Comparison of ENCODE assay signal across 1 cellular context in genomic region chr22:31347251-31348008, GRCh38.
A peak's percentile ranks its signal among the peaks of the same experiment; 100 is the strongest.
TF ChIP-seq lines count a peak whose summit lies in the region.

No MANE protein-coding gene starts in this region.

TF ChIP-seq in GM12878, 131 proteins besides CTCF, POLR2A, EP300 and RAD21 (continued from another document and continues in another):
- TF ChIP-seq CEBPZ (IDR thresholded peaks at IDR 0.05; ENCODE audit: low read depth, low read length) (no peak), NRF1 (conservative IDR thresholded peaks at IDR 0.05; ENCODE audit: low read depth, low read length) (no peak), CBFB (IDR thresholded peaks at IDR 0.05; ENCODE audit: low read depth) (no peak), SMAD1 (IDR thresholded peaks at IDR 0.05; ENCODE audit: low read depth, partially characterized antibody) (no peak), NFYA (IDR thresholded peaks at IDR 0.05; ENCODE audit: borderline replicate concordance, low read depth, low read length) (no peak), RBBP5 (conservative IDR thresholded peaks at IDR 0.05) (no peak), ELK1 (IDR thresholded peaks at IDR 0.05; ENCODE audit: low read depth, low read length) (no peak), MLLT1 (IDR thresholded peaks at IDR 0.05) (no peak), FOXK2 (IDR thresholded peaks at IDR 0.05) (no peak), BACH1 (IDR thresholded peaks at IDR 0.05; ENCODE audit: borderline replicate concordance) (no peak), GATAD2B (conservative IDR thresholded peaks at IDR 0.05; ENCODE audit: low read depth) (0 out of 2 replicates have a peak, but pooled peaks have one; percentile 70), CREB1 (IDR thresholded peaks at IDR 0.05; ENCODE audit: low read depth) (no peak; the same call in 1 of the 2 replicates), EED (IDR thresholded peaks at IDR 0.05; ENCODE audit: low read depth) (no peak; the same call in 1 of the 2 replicates), PAX5 (IDR thresholded peaks at IDR 0.05; ENCODE audit: borderline replicate concordance, low read depth, low read length) (peak; percentile 78; the same call in 1 of the 2 replicates), ZBTB11 (CRISPR knock-in tag; IDR thresholded peaks at IDR 0.05) (no peak), MEF2B (IDR thresholded peaks at IDR 0.05; ENCODE audit: partially characterized antibody, poor library complexity, severe bottlenecking) (no peak), PRDM15 (CRISPR knock-in tag; IDR thresholded peaks at IDR 0.05) (no peak), MAX (IDR thresholded peaks at IDR 0.05; ENCODE audit: low read depth, low read length) (0 out of 2 replicates have a peak, but pooled peaks have one; percentile 36), KDM1A (IDR thresholded peaks at IDR 0.05; ENCODE audit: borderline replicate concordance) (no peak), GABPA (IDR thresholded peaks at IDR 0.05; ENCODE audit: low read depth) (no peak), RCOR1 (conservative IDR thresholded peaks at IDR 0.05; ENCODE audit: low read depth, low read length) (0 out of 2 replicates have a peak, but pooled peaks have one; percentile 21), CHD2 (IDR thresholded peaks at IDR 0.05; ENCODE audit: borderline replicate concordance, low read depth, low read length) (peak; percentile 27; the same call in 1 of the 2 replicates), SIN3A (IDR thresholded peaks at IDR 0.05; ENCODE audit: low read depth, low read length) (no peak), STAT3 (IDR thresholded peaks at IDR 0.05; ENCODE audit: low read depth, low read length) (no peak), ZNF622 (IDR thresholded peaks at IDR 0.05) (no peak), IRF3 (IDR thresholded peaks at IDR 0.05) (no peak), NFIC (IDR thresholded peaks at IDR 0.05; ENCODE audit: low read depth, low read length) (no peak), ZBTB33 (IDR thresholded peaks at IDR 0.05) (no peak), POLR2AphosphoS2 (IDR thresholded peaks at IDR 0.05; ENCODE audit: low read depth, low read length) (no peak), PKNOX1 (IDR thresholded peaks at IDR 0.05) (no peak), TCF3 (IDR thresholded peaks at IDR 0.05; ENCODE audit: borderline replicate concordance, insufficient read depth, low read depth, low read length) (no peak), ZNF384 (IDR thresholded peaks at IDR 0.05; ENCODE audit: borderline replicate concordance, low read depth, low read length) (no peak), KAT2A (conservative IDR thresholded peaks at IDR 0.05; ENCODE audit: control insufficient read depth, low read depth, low read length) (no peak), TCF12 (IDR thresholded peaks at IDR 0.05; ENCODE audit: low read depth, low read length) (no peak), MEF2A (IDR thresholded peaks at IDR 0.05; ENCODE audit: insufficient read depth, low read depth, low read length) (no peak)
